1 cellular context compared by ENCODE assay signal in the genomic region with DNA sequence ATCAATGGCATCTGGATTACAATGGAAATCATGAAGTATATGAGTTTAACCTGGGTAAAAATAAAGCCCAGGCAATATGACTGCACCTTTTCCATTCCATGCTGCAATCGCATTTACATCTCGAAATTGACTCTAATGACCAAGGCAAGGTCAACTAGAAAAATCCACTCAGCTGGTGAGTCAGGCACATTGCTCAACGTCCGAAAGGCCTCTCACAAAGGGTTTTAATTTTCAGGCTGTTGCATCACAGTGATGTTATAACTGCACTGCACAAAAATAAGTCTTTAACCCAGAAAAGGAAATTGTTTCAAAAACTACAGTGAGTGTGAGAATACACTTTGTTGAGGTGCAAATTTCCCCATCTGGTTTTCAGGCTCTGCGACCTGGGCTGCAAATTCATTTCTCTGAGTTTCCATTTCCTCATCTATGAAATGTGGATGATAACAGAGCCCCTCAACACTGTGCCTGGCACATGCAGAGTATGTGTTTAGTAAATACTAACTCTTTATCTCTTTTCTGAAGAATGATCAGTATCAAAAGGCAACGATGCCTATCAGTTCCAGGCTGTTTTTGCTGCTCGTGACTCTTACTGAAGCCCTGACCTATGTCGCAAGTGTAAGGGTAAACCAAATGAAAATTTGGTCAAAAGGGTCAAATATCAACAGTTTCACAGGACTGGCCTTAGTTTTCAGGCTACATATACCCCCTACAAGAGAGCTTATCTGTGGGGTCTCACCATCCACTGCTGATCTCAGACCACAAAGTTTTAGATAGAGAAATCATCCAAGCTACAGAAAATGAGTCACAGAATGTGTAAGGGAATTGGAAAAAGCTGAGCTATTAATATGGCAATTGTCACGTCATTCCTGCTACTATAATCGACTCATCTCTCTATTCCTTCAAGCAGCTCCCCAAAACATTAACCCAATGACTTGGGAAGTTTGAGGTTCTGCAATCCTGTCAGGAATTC.
A peak's percentile ranks its signal among the peaks of the same experiment; 100 is the strongest.
TF ChIP-seq lines count a peak whose summit lies in the region.

No MANE protein-coding gene starts in this region.

TF ChIP-seq in HepG2, 621 proteins besides CTCF, POLR2A, EP300 and RAD21 (continued from another document and continues in another):
- TF ChIP-seq, protein P1, sequence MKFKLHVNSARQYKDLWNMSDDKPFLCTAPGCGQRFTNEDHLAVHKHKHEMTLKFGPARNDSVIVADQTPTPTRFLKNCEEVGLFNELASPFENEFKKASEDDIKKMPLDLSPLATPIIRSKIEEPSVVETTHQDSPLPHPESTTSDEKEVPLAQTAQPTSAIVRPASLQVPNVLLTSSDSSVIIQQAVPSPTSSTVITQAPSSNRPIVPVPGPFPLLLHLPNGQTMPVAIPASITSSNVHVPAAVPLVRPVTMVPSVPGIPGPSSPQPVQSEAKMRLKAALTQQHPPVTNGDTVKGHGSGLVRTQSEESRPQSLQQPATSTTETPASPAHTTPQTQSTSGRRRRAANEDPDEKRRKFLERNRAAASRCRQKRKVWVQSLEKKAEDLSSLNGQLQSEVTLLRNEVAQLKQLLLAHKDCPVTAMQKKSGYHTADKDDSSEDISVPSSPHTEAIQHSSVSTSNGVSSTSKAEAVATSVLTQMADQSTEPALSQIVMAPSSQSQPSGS (CRISPR knock-in tag; IDR thresholded peaks at IDR 0.05) = no peak
- TF ChIP-seq ZNF30 (CRISPR knock-in tag; IDR thresholded peaks at IDR 0.05) (no peak), ZNF432 (CRISPR knock-in tag; IDR thresholded peaks at IDR 0.05; ENCODE audit: borderline replicate concordance) (no peak), ZBTB3 (CRISPR knock-in tag; IDR thresholded peaks at IDR 0.05; ENCODE audit: borderline replicate concordance, low read depth) (peak; percentile 55; the same call in 1 of the 2 replicates), ADNP (CRISPR knock-in tag; IDR thresholded peaks at IDR 0.05) (no peak), CREB1 (IDR thresholded peaks at IDR 0.05) (peak; percentile 56), CREB1 (CRISPR knock-in tag; IDR thresholded peaks at IDR 0.05) (peak; percentile 67; the same call in 1 of the 2 replicates), GZF1 (CRISPR knock-in tag; IDR thresholded peaks at IDR 0.05) (no peak), ZNF234 (CRISPR knock-in tag; conservative IDR thresholded peaks at IDR 0.05) (no peak), ZMYM2 (CRISPR knock-in tag; IDR thresholded peaks at IDR 0.05) (no peak), ZNF335 (CRISPR knock-in tag; IDR thresholded peaks at IDR 0.05) (no peak), RFXANK (CRISPR knock-in tag; IDR thresholded peaks at IDR 0.05) (no peak), ZNF337 (CRISPR knock-in tag; IDR thresholded peaks at IDR 0.05; ENCODE audit: borderline replicate concordance, low read depth) (no peak), IKZF4 (CRISPR knock-in tag; IDR thresholded peaks at IDR 0.05; ENCODE audit: borderline replicate concordance, low read depth, not compliant biosample characterization) (no peak)
- TF ChIP-seq, protein P2, sequence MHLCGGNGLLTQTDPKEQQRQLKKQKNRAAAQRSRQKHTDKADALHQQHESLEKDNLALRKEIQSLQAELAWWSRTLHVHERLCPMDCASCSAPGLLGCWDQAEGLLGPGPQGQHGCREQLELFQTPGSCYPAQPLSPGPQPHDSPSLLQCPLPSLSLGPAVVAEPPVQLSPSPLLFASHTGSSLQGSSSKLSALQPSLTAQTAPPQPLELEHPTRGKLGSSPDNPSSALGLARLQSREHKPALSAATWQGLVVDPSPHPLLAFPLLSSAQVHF (CRISPR knock-in tag; IDR thresholded peaks at IDR 0.05) = no peak
- TF ChIP-seq, protein P3, sequence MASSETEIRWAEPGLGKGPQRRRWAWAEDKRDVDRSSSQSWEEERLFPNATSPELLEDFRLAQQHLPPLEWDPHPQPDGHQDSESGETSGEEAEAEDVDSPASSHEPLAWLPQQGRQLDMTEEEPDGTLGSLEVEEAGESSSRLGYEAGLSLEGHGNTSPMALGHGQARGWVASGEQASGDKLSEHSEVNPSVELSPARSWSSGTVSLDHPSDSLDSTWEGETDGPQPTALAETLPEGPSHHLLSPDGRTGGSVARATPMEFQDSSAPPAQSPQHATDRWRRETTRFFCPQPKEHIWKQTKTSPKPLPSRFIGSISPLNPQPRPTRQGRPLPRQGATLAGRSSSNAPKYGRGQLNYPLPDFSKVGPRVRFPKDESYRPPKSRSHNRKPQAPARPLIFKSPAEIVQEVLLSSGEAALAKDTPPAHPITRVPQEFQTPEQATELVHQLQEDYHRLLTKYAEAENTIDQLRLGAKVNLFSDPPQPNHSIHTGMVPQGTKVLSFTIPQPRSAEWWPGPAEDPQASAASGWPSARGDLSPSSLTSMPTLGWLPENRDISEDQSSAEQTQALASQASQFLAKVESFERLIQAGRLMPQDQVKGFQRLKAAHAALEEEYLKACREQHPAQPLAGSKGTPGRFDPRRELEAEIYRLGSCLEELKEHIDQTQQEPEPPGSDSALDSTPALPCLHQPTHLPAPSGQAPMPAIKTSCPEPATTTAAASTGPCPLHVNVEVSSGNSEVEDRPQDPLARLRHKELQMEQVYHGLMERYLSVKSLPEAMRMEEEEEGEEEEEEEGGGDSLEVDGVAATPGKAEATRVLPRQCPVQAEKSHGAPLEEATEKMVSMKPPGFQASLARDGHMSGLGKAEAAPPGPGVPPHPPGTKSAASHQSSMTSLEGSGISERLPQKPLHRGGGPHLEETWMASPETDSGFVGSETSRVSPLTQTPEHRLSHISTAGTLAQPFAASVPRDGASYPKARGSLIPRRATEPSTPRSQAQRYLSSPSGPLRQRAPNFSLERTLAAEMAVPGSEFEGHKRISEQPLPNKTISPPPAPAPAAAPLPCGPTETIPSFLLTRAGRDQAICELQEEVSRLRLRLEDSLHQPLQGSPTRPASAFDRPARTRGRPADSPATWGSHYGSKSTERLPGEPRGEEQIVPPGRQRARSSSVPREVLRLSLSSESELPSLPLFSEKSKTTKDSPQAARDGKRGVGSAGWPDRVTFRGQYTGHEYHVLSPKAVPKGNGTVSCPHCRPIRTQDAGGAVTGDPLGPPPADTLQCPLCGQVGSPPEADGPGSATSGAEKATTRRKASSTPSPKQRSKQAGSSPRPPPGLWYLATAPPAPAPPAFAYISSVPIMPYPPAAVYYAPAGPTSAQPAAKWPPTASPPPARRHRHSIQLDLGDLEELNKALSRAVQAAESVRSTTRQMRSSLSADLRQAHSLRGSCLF (CRISPR knock-in tag; IDR thresholded peaks at IDR 0.05; ENCODE audit: borderline replicate concordance) = no peak
- TF ChIP-seq, protein P4, sequence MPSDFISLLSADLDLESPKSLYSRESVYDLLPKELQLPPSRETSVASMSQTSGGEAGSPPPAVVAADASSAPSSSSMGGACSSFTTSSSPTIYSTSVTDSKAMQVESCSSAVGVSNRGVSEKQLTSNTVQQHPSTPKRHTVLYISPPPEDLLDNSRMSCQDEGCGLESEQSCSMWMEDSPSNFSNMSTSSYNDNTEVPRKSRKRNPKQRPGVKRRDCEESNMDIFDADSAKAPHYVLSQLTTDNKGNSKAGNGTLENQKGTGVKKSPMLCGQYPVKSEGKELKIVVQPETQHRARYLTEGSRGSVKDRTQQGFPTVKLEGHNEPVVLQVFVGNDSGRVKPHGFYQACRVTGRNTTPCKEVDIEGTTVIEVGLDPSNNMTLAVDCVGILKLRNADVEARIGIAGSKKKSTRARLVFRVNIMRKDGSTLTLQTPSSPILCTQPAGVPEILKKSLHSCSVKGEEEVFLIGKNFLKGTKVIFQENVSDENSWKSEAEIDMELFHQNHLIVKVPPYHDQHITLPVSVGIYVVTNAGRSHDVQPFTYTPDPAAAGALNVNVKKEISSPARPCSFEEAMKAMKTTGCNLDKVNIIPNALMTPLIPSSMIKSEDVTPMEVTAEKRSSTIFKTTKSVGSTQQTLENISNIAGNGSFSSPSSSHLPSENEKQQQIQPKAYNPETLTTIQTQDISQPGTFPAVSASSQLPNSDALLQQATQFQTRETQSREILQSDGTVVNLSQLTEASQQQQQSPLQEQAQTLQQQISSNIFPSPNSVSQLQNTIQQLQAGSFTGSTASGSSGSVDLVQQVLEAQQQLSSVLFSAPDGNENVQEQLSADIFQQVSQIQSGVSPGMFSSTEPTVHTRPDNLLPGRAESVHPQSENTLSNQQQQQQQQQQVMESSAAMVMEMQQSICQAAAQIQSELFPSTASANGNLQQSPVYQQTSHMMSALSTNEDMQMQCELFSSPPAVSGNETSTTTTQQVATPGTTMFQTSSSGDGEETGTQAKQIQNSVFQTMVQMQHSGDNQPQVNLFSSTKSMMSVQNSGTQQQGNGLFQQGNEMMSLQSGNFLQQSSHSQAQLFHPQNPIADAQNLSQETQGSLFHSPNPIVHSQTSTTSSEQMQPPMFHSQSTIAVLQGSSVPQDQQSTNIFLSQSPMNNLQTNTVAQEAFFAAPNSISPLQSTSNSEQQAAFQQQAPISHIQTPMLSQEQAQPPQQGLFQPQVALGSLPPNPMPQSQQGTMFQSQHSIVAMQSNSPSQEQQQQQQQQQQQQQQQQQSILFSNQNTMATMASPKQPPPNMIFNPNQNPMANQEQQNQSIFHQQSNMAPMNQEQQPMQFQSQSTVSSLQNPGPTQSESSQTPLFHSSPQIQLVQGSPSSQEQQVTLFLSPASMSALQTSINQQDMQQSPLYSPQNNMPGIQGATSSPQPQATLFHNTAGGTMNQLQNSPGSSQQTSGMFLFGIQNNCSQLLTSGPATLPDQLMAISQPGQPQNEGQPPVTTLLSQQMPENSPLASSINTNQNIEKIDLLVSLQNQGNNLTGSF (CRISPR knock-in tag; IDR thresholded peaks at IDR 0.05) = no peak
- TF ChIP-seq, protein P5, sequence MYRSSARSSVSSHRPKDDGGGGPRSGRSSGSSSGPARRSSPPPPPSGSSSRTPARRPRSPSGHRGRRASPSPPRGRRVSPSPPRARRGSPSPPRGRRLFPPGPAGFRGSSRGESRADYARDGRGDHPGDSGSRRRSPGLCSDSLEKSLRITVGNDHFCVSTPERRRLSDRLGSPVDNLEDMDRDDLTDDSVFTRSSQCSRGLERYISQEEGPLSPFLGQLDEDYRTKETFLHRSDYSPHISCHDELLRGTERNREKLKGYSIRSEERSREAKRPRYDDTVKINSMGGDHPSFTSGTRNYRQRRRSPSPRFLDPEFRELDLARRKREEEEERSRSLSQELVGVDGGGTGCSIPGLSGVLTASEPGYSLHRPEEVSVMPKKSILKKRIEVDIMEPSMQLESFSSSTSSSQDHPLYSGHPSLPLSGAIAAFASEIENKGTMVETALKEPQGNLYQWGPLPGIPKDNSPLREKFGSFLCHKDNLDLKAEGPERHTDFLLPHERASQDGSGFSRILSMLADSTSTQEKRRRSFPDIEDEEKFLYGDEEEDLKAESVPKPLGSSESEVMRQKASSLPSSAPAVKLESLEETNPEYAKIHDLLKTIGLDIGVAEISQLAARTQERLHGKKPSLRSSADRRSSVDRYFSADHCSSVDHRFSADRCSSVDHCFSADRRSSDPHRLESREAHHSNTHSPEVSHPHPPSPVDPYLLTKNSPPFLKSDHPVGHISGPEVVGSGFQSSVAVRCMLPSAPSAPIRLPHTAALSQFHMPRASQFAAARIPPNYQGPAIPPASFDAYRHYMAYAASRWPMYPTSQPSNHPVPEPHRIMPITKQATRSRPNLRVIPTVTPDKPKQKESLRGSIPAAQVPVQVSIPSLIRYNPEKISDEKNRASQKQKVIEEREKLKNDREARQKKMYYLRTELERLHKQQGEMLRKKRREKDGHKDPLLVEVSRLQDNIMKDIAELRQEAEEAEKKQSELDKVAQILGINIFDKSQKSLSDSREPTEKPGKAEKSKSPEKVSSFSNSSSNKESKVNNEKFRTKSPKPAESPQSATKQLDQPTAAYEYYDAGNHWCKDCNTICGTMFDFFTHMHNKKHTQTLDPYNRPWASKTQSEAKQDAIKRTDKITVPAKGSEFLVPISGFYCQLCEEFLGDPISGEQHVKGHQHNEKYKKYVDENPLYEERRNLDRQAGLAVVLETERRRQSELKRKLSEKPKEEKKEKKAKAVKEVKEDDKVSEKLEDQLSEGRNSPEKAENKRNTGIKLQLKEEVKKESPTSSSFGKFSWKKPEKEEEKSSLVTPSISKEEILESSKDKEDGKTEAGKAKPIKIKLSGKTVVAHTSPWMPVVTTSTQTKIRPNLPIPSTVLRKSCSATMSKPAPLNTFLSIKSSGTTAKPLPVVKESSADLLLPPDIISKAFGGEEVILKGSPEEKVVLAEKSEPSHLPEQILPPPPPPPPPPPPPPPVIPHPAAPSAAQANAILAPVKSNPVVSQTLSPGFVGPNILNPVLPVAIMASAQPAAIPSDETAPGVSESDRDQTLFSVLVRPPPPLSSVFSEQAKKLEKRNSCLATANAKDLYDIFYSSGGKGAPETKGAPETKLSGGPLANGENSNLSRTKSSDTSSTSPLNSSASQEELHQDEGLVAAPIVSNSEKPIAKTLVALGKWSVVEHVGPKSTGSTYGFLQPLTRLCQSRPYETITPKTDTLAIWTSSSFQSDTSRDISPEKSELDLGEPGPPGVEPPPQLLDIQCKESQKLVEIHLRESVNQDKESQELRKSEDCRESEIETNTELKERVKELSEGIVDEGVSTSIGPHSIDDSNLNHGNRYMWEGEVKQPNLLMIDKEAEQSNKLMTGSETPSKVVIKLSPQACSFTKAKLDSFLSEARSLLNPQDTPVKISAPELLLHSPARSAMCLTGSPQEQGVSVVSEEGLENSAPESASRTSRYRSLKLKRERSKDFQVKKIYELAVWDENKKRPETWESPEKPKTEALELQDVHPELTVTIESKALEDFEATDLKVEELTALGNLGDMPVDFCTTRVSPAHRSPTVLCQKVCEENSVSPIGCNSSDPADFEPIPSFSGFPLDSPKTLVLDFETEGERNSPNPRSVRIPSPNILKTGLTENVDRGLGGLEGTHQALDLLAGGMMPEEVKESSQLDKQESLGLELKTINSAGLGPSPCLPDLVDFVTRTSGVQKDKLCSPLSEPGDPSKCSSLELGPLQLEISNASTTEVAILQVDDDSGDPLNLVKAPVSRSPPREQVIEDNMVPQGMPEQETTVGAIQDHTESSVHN (CRISPR knock-in tag; IDR thresholded peaks at IDR 0.05) = no peak
- TF ChIP-seq, protein P6, sequence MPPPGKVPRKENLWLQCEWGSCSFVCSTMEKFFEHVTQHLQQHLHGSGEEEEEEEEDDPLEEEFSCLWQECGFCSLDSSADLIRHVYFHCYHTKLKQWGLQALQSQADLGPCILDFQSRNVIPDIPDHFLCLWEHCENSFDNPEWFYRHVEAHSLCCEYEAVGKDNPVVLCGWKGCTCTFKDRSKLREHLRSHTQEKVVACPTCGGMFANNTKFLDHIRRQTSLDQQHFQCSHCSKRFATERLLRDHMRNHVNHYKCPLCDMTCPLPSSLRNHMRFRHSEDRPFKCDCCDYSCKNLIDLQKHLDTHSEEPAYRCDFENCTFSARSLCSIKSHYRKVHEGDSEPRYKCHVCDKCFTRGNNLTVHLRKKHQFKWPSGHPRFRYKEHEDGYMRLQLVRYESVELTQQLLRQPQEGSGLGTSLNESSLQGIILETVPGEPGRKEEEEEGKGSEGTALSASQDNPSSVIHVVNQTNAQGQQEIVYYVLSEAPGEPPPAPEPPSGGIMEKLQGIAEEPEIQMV (CRISPR knock-in tag; IDR thresholded peaks at IDR 0.05; ENCODE audit: low read depth) = 0 out of 2 replicates have a peak, but pooled peaks have one; percentile 25
